ENCODE assay signal across 8 cellular contexts in genomic region chr4:2469192-2469984, GRCh38. TPM values are rescaled to one million over a fixed set of nuclear protein-coding genes. Genes with fewer than 3 reads are reported as not detected.
A peak's percentile ranks its signal among the peaks of the same experiment; 100 is the strongest.
DNase-seq lines count a peak whose midpoint lies in the region; ATAC-seq, FAIRE-seq and TF ChIP-seq lines count a peak whose summit lies in the region.

No MANE protein-coding gene starts in this region.

- peak overlapping the region; percentile 99 for H3K9ac ChIP-seq in Karpas-422 (ENCODE audit: low read length)
- H3K9ac ChIP-seq in mucosa of rectum (ENCODE audit: low read depth in 1 of 2, low read length in 2 of 2): peak overlapping the region; percentile 96 to 98

- H3K4me3 Mint-ChIP-seq in GM23338: peak overlapping the region; percentile 99

- peaks cover 22% of the 10 kb centered on the region for H3F3A ChIP-seq in GM23338 (replicated peaks; ENCODE audit: low read depth)

- peaks cover 24% of the 10 kb centered on the region for H3K4me1 Mint-ChIP-seq in GM23338

- H4K20me1 ChIP-seq in GM23338 (replicated peaks; ENCODE audit: insufficient read depth) (peaks cover 48% of the 10 kb centered on the region), Karpas-422 (ENCODE audit: insufficient read depth, low read depth, low read length) (peaks cover 34% of the 10 kb centered on the region)

- H3K9me3 ChIP-seq in Karpas-422 (ENCODE audit: low read length): no peaks in the 10 kb centered on the region
- no peaks in the 10 kb centered on the region for H3K9me3 ChIP-seq in mucosa of rectum (ENCODE audit: control insufficient read depth in 2 of 2, low read length in 2 of 2)

- peak; percentile 87; the same call in 1 of the 2 replicates for TF ChIP-seq POLR2A in GM12892 (IDR thresholded peaks at IDR 0.05; ENCODE audit: low read depth, low read length)

- no peak for TF ChIP-seq CTCF in GM23338 (conservative IDR thresholded peaks at IDR 0.05; ENCODE audit: low read depth in 2 of 2)

- ATAC-seq in GM23338: peak; percentile 70

- H3K36me3 Mint-ChIP-seq in GM23338 (ENCODE audit: low read depth): peaks cover 57% of the 10 kb centered on the region

- peak overlapping the region; percentile 95 for H3K27ac ChIP-seq in GM23338 (ENCODE audit: low read depth)
- peak overlapping the region; percentile 80 for H3K27ac ChIP-seq in Karpas-422 (ENCODE audit: low read length)
- peak overlapping the region; percentile 94 to 96 for H3K27ac ChIP-seq in mucosa of rectum (ENCODE audit: low read depth in 2 of 2, low read length in 2 of 2)

- H3K4me3 ChIP-seq in GM23338 (peak overlapping the region; percentile 97), Karpas-422 (ENCODE audit: low read length) (peak overlapping the region; percentile 88), mucosa of rectum (ENCODE audit: low read length in 2 of 2) (peak overlapping the region; percentile 89 to 93)

- H3K4me1 ChIP-seq in GM23338 (ENCODE audit: insufficient read depth): peaks cover 15% of the 10 kb centered on the region; the same call in 1 of the 2 replicates
- H3K4me1 ChIP-seq in Karpas-422 (ENCODE audit: low read length): peaks cover 17% of the 10 kb centered on the region
- H3K4me1 ChIP-seq in mucosa of rectum (ENCODE audit: control insufficient read depth in 2 of 2, insufficient read depth in 2 of 2, low read length in 2 of 2): peaks cover 17 to 21% of the 10 kb centered on the region in 2 donors

- peaks cover 18% of the 10 kb centered on the region for H3K36me3 ChIP-seq in GM23338 (ENCODE audit: insufficient read depth)
- peaks cover 32% of the 10 kb centered on the region for H3K36me3 ChIP-seq in Karpas-422 (ENCODE audit: insufficient read depth, low read length)
- peaks cover 11 to 12% of the 10 kb centered on the region in 2 donors for H3K36me3 ChIP-seq in mucosa of rectum (ENCODE audit: control insufficient read depth in 2 of 2, insufficient read depth in 2 of 2, low read length in 2 of 2)

- H3K79me2 ChIP-seq in GM23338 (replicated peaks; ENCODE audit: insufficient read depth) (peaks cover 70% of the 10 kb centered on the region), Karpas-422 (ENCODE audit: low read length) (peaks cover 67% of the 10 kb centered on the region)

- peak overlapping the region; percentile 98 for H3K27ac Mint-ChIP-seq in GM23338

- H3K4me2 ChIP-seq in GM23338 (peak overlapping the region; percentile 99), Karpas-422 (ENCODE audit: low read depth, low read length, poor library complexity, severe bottlenecking) (peak overlapping the region; percentile 86)

- peak; percentile 67 for FAIRE-seq in GM12892 (lab: Jason Lieb, UNC)

- H3K27me3 Mint-ChIP-seq in GM23338 (ENCODE audit: insufficient read depth, low read depth, poor library complexity): peaks cover 11% of the 10 kb centered on the region

- no peaks in the 10 kb centered on the region for H3K9me3 Mint-ChIP-seq in GM23338

- H3K27me3 ChIP-seq in GM23338 (ENCODE audit: insufficient read depth): no peaks in the 10 kb centered on the region
- H3K27me3 ChIP-seq in Karpas-422 (ENCODE audit: low read length): no peaks in the 10 kb centered on the region
- no peaks in the 10 kb centered on the region for H3K27me3 ChIP-seq in mucosa of rectum (ENCODE audit: control insufficient read depth in 2 of 2, insufficient read depth in 2 of 2, low read length in 2 of 2)

- H3K9me2 ChIP-seq in GM23338 (ENCODE audit: insufficient read depth) (no peaks in the 10 kb centered on the region), Karpas-422 (replicated peaks; ENCODE audit: insufficient read depth, low read length) (no peaks in the 10 kb centered on the region)

- 0 out of 2 replicates have a peak overlapping the region, but pooled peaks have one; percentile 30 for H2AFZ ChIP-seq in GM23338
- H2AFZ ChIP-seq in Karpas-422 (ENCODE audit: low read length): no peak overlapping the region

- DNase-seq in GM12892 (ENCODE audit: insufficient read length) (peak; percentile 74), GM23338 (ENCODE audit: low spot score) (peak; percentile 82), Karpas-422 (peak; percentile 89), NCI-H524 treated with DMSO at 0.1 percent for 48 hours (lab: John Stamatoyannopoulos, UW) (no peak)
- peak; percentile 62 to 68 for DNase-seq in activated CD4-positive, alpha-beta T cell treated with anti-CD3 and anti-CD28 coated beads, Interleukin-2, amount 50 U/mL, for 4 hours
- peak; percentile 64 for DNase-seq in effector CD4-positive, alpha-beta T cell
- DNase-seq in stimulated activated CD8-positive, alpha-beta memory T cell treated with anti-CD3 and anti-CD28 coated beads, Interleukin-7, amount 100 ng/mL, for 1 hour (ENCODE audit: low read depth in 2 of 2): peak; percentile 55 to 56

TF ChIP-seq in GM23338, 12 proteins besides CTCF, POLR2A, EP300 and RAD21 (continues in another document):
- TF ChIP-seq JUNB (IDR thresholded peaks at IDR 0.05; ENCODE audit: unreplicated experiment) (no peak), POLR2AphosphoS5 (IDR thresholded peaks at IDR 0.05; ENCODE audit: low read depth) (no peak), NANOG (IDR thresholded peaks at IDR 0.05; ENCODE audit: borderline replicate concordance) (no peak), REST (IDR thresholded peaks at IDR 0.05; ENCODE audit: unreplicated experiment) (no peak), EZH2 (IDR thresholded peaks at IDR 0.05; ENCODE audit: low read depth, unreplicated experiment) (no peak), STAT1 (IDR thresholded peaks at IDR 0.05; ENCODE audit: unreplicated experiment) (no peak)

RNA-seq across cellular contexts. Expression of gene RNF4, which starts 0.5 kb away (rescaled TPM):
- 64.4 TPM for polyA plus RNA-seq in GM12892 (2012; ENCODE audit: missing spikeins)
- total RNA-seq in GM23338 (2014; rRNA removed; shearing (Covaris generic)): 77.2 and 87.5 TPM in 2 replicates
- polyA plus RNA-seq in GM23338 (2016; fragmentation: Nextera tagmentation; extraction: Ambion mirVana): 42.5 and 47.7 TPM in 2 replicates
- 67.6 and 84.8 TPM in 2 replicates for total RNA-seq in Karpas-422 (2014; rRNA removed; shearing (Covaris generic); ENCODE audit: low replicate concordance)

RNA-seq across cellular contexts. Expression of gene CFAP99, which starts 50.6 kb away (rescaled TPM):
- polyA plus RNA-seq in GM12892 (2012; ENCODE audit: missing spikeins): not detected
- not detected in 2 replicates for total RNA-seq in GM23338 (2014; rRNA removed; shearing (Covaris generic))
- not detected in 2 replicates for polyA plus RNA-seq in GM23338 (2016; fragmentation: Nextera tagmentation; extraction: Ambion mirVana)
- 0.67 TPM in 1 of 2 replicates, not detected in the other for total RNA-seq in Karpas-422 (2014; rRNA removed; shearing (Covaris generic); ENCODE audit: low replicate concordance)

RNA-seq across cellular contexts. Expression of gene ZFYVE28, which starts 50.9 kb away (rescaled TPM):
- 1.7 TPM for polyA plus RNA-seq in GM12892 (2012; ENCODE audit: missing spikeins)
- total RNA-seq in GM23338 (2014; rRNA removed; shearing (Covaris generic)): 4.6 and 8.7 TPM in 2 replicates
- 1.8 and 2.6 TPM in 2 replicates for polyA plus RNA-seq in GM23338 (2016; fragmentation: Nextera tagmentation; extraction: Ambion mirVana)
- total RNA-seq in Karpas-422 (2014; rRNA removed; shearing (Covaris generic); ENCODE audit: low replicate concordance): 2.0 TPM in 2 replicates
